1 cellular context compared by ENCODE assay signal in genomic region chr16:17298238-17298637, GRCh38.
TF ChIP-seq lines count a peak whose summit lies in the region.

No MANE protein-coding gene starts in this region.

TF ChIP-seq in H1, 55 proteins besides CTCF, POLR2A, EP300 and RAD21:
- TF ChIP-seq GTF2F1 (IDR thresholded peaks at IDR 0.05; ENCODE audit: borderline replicate concordance, low read depth, low read length) (no peak), KDM1A (IDR thresholded peaks at IDR 0.05; ENCODE audit: borderline replicate concordance, low read length) (peak; percentile 71; the same call in 1 of the 2 replicates)
